Comparison of ENCODE assay signal across 9 cellular contexts in the genomic region with DNA sequence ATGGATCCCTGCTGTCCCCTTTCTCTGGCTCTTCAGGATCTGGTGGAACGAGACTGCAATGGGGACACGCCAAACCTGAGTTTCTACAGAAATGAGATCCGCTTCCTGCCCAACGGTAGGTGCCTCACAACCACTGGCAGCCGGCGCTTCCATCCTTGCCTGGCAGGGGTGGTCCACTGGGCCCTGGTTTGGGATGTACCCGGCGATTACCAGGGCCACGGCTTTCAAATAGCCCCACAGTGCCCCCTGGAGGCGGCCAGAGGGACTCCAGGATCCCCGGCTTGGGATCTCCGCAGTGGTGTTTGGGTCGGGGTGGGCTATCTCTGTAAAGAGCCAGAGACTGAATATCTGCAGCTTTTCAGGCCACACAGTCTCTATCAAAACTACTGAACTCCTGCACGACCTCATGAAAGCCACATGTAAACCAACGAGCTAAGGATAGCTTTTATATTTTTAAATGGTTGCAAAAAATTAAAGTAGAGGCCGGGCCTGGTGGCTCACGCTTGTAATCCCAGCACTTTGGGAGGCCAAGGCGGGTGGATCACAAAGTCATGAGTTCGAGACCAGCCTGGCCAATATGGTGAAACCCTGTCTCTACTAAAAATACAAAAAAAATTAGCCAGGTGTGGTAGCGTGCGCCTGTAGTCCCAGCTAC. TPM values are rescaled to one million over a fixed set of nuclear protein-coding genes. Genes with fewer than 3 reads are reported as not detected.
DNase-seq lines count a peak whose midpoint lies in the region; ATAC-seq and TF ChIP-seq lines count a peak whose summit lies in the region.
"Had no signal": no experiment of that assay in that cellular context is flagged by ENCODE, and none has a peak within 500 bp of the region (broad histone marks: within the 10 kb centered on the region; RNA-seq: fewer than 3 reads in every experiment).

No MANE protein-coding gene starts in this region.

- H3K27ac Mint-ChIP-seq in H9 = no peak overlapping the region
- H3K27ac Mint-ChIP-seq in activated T-helper 1 cell treated with anti-CD3 and anti-CD28 coated beads, Interleukin-12 subunit alpha, Interleukin-12 subunit beta, Interleukin-2, Interleukin-4 antibody, amounts not matched to agents 30 ng/mL and 10 ng/mL and 1 ng/mL, durations not matched to agents 14 hours and 24 hours and 36 hours = no peak overlapping the region

- no peak overlapping the region for H3K4me3 ChIP-seq in Peyer's patch
- no peak overlapping the region for H3K4me3 ChIP-seq in upper lobe of left lung
- H3K4me3 ChIP-seq: skin epidermis had no signal

- H3K27me3 ChIP-seq in H9 (ENCODE audit: insufficient read depth, low read length) = no peaks in the 10 kb centered on the region
- no peaks in the 10 kb centered on the region for H3K27me3 ChIP-seq in Peyer's patch
- H3K27me3 ChIP-seq in upper lobe of left lung = no peaks in the 10 kb centered on the region

- H4K91ac ChIP-seq in H9 (ENCODE audit: insufficient read length, low read depth, low read length) = no peak overlapping the region

- H3K79me1 ChIP-seq in H9 (ENCODE audit: insufficient read depth, low read depth, low read length, poor library complexity, severe bottlenecking) = no peaks in the 10 kb centered on the region

- H3K4me2 ChIP-seq in H9 (ENCODE audit: insufficient read depth, insufficient read length, low read length) = no peak overlapping the region

- H3K4ac ChIP-seq in H9 (ENCODE audit: low read depth, low read length) = no peak overlapping the region

- no peak overlapping the region for H3K18ac ChIP-seq in H9 (ENCODE audit: insufficient read length, low read depth, low read length)

- no peak overlapping the region for H3K27ac ChIP-seq in H9 (ENCODE audit: insufficient read length, low read depth, low read length)
- no peak overlapping the region for H3K27ac ChIP-seq in Peyer's patch
- H3K27ac ChIP-seq in upper lobe of left lung = peak overlapping the region in 1 of 4 donors; percentile 27

- H3K9me3 ChIP-seq in H9 (ENCODE audit: control insufficient read depth, low read depth, low read length) = no peaks in the 10 kb centered on the region
- no peaks in the 10 kb centered on the region for H3K9me3 ChIP-seq in Peyer's patch
- H3K9me3 ChIP-seq in upper lobe of left lung = no peaks in the 10 kb centered on the region

- DNase-seq in AML-193 (lab: John Stamatoyannopoulos, UW) (peak; percentile 21 to 39), H9 (peak; percentile 82), Peyer's patch (peak; percentile 73 to 83 (median 80)), fibroblast of peridontal ligament (ENCODE audit: extremely low read depth) (peak; percentile 58), omental fat pad (ENCODE audit: low spot score) (peak; percentile 85), upper lobe of left lung (peak; percentile 74 to 86)
- DNase-seq in activated T-helper 1 cell treated with anti-CD3 and anti-CD28 coated beads, Interleukin-12 subunit alpha, Interleukin-12 subunit beta, Interleukin-2, Interleukin-4 antibody, amounts not matched to agents 30 ng/mL and 10 ng/mL and 1 ng/mL, durations not matched to agents 14 hours and 24 hours and 36 hours (ENCODE audit: low spot score) = peak; percentile 59

- no peak overlapping the region for H2BK15ac ChIP-seq in H9 (ENCODE audit: low read depth, low read length)

- peaks cover 10% of the 10 kb centered on the region for H3K27me3 Mint-ChIP-seq in H9 (ENCODE audit: low read depth)
- no peaks in the 10 kb centered on the region for H3K27me3 Mint-ChIP-seq in activated T-helper 1 cell treated with anti-CD3 and anti-CD28 coated beads, Interleukin-12 subunit alpha, Interleukin-12 subunit beta, Interleukin-2, Interleukin-4 antibody, amounts not matched to agents 30 ng/mL and 10 ng/mL and 1 ng/mL, durations not matched to agents 14 hours and 24 hours and 36 hours (ENCODE audit: insufficient read depth)

- no peaks in the 10 kb centered on the region for H3K9me3 Mint-ChIP-seq in H9
- no peaks in the 10 kb centered on the region for H3K9me3 Mint-ChIP-seq in activated T-helper 1 cell treated with anti-CD3 and anti-CD28 coated beads, Interleukin-12 subunit alpha, Interleukin-12 subunit beta, Interleukin-2, Interleukin-4 antibody, amounts not matched to agents 30 ng/mL and 10 ng/mL and 1 ng/mL, durations not matched to agents 14 hours and 24 hours and 36 hours

- H2AK5ac ChIP-seq in H9 (ENCODE audit: insufficient read length, low read length) = no peak overlapping the region

- no peak overlapping the region for H3K14ac ChIP-seq in H9 (ENCODE audit: insufficient read depth, low read length)

- no peaks in the 10 kb centered on the region for H4K20me1 ChIP-seq in H9 (ENCODE audit: control insufficient read depth, insufficient read depth, insufficient read length)

- H3K4me3 Mint-ChIP-seq in H9 = peak overlapping the region in 1 of 2 experiments; percentile 35; a peak in 1 of 5 replicates
- H3K4me3 Mint-ChIP-seq in activated T-helper 1 cell treated with anti-CD3 and anti-CD28 coated beads, Interleukin-12 subunit alpha, Interleukin-12 subunit beta, Interleukin-2, Interleukin-4 antibody, amounts not matched to agents 30 ng/mL and 10 ng/mL and 1 ng/mL, durations not matched to agents 14 hours and 24 hours and 36 hours = peak overlapping the region; percentile 65

- H4K8ac ChIP-seq in H9 (replicated peaks; ENCODE audit: insufficient read length, low read depth, low read length) = no peak overlapping the region

- H3K79me2 ChIP-seq in H9 (ENCODE audit: insufficient read depth, low read length) = no peaks in the 10 kb centered on the region

- H3K4me1 ChIP-seq in H9 (ENCODE audit: insufficient read depth, low read length) (no peaks in the 10 kb centered on the region; the same call in 1 of the 2 replicates), Peyer's patch (peaks cover 3 to 32% (median 17%) of the 10 kb centered on the region in 4 donors), upper lobe of left lung (peaks cover 31 to 37% (median 34%) of the 10 kb centered on the region in 4 donors)

- no peak overlapping the region for H2BK20ac ChIP-seq in H9 (ENCODE audit: low read depth, low read length, poor library complexity, severe bottlenecking)

- TF ChIP-seq POLR2A in Peyer's patch (IDR thresholded peaks at IDR 0.05) (no peak), upper lobe of left lung (IDR thresholded peaks at IDR 0.05) (no peak)

- no peak overlapping the region for H3K9ac ChIP-seq in H9 (ENCODE audit: extremely low read depth, insufficient read length, low read length)

- H3K4me1 Mint-ChIP-seq in H9 = peaks cover 10 to 16% of the 10 kb centered on the region in 2 experiments
- peaks cover 21% of the 10 kb centered on the region for H3K4me1 Mint-ChIP-seq in activated T-helper 1 cell treated with anti-CD3 and anti-CD28 coated beads, Interleukin-12 subunit alpha, Interleukin-12 subunit beta, Interleukin-2, Interleukin-4 antibody, amounts not matched to agents 30 ng/mL and 10 ng/mL and 1 ng/mL, durations not matched to agents 14 hours and 24 hours and 36 hours (ENCODE audit: low read depth)

- WGBS in H9 (ENCODE audit: extremely low coverage, insufficient read length, low lambda C conversion rate) = no CpG with 5 or more reads among the region's 21 CpGs
- 42 to 52% methylated on average over 15 to 21 of the region's 21 CpGs for WGBS in upper lobe of left lung, 2 donors

- H2AFZ ChIP-seq in H9 (ENCODE audit: low read length) = no peak overlapping the region

- H4K5ac ChIP-seq in H9 (ENCODE audit: insufficient read length, low read depth, low read length) = no peak overlapping the region

- peak; percentile 48 for ATAC-seq in omental fat pad (ENCODE audit: low FRiP score)
- ATAC-seq in upper lobe of left lung (ENCODE audit: low FRiP score in 2 of 2) = peak in 1 of 2 donors; percentile 73
- ATAC-seq in GM19351 (IDR thresholded peaks at IDR 0.05; ENCODE audit: unreplicated experiment) = no peak

- no peaks in the 10 kb centered on the region for H3K23me2 ChIP-seq in H9 (ENCODE audit: insufficient read length, low read depth, low read length, poor library complexity, severe bottlenecking)

- no peak overlapping the region for H2BK120ac ChIP-seq in H9 (ENCODE audit: low read depth, low read length, poor library complexity, severe bottlenecking)

- H3K36me3 ChIP-seq in Peyer's patch = peaks cover 0 to 58% (median 0%) of the 10 kb centered on the region in 3 donors
- peaks cover 34 to 64% (median 58%) of the 10 kb centered on the region in 4 donors for H3K36me3 ChIP-seq in upper lobe of left lung

- no peak overlapping the region for H2BK5ac ChIP-seq in H9 (ENCODE audit: insufficient read length, low read length)

- no peak overlapping the region for H3K23ac ChIP-seq in H9 (ENCODE audit: insufficient read length, low read depth, low read length)

- TF ChIP-seq EP300 in upper lobe of left lung (IDR thresholded peaks at IDR 0.05) = no peak

- intact Hi-C loops in activated T-helper 1 cell treated with anti-CD3 and anti-CD28 coated beads, Interleukin-12 subunit alpha, Interleukin-12 subunit beta, Interleukin-2, Interleukin-4 antibody, amounts not matched to agents 30 ng/mL and 10 ng/mL and 1 ng/mL, durations not matched to agents 14 hours and 24 hours and 36 hours (cut with micrococcal nuclease) = loop anchor here (1.0 kb wide), 2 partner anchors 12 to 308 kb away; a partner anchor contains a TSS

- H2BK12ac ChIP-seq in H9 (ENCODE audit: insufficient read length, low read depth, low read length) = no peak overlapping the region

- TF ChIP-seq CTCF in H9 (conservative IDR thresholded peaks at IDR 0.05) (peak; percentile 92), Peyer's patch (IDR thresholded peaks at IDR 0.05) (peak; percentile 80 to 95 (median 82)), omental fat pad (IDR thresholded peaks at IDR 0.05) (peak in 2 of 3 donors; percentile 21 to 86), upper lobe of left lung (IDR thresholded peaks at IDR 0.05) (peak; percentile 81 to 99 (median 86))

- H3T11ph ChIP-seq in H9 (ENCODE audit: low read length) = no peak overlapping the region

- peaks cover 4 to 28% (median 27%) of the 10 kb centered on the region in 3 experiments for H3K36me3 Mint-ChIP-seq in H9 (ENCODE audit: insufficient read depth in 1 of 3, low read depth in 3 of 3)
- peaks cover 18% of the 10 kb centered on the region for H3K36me3 Mint-ChIP-seq in activated T-helper 1 cell treated with anti-CD3 and anti-CD28 coated beads, Interleukin-12 subunit alpha, Interleukin-12 subunit beta, Interleukin-2, Interleukin-4 antibody, amounts not matched to agents 30 ng/mL and 10 ng/mL and 1 ng/mL, durations not matched to agents 14 hours and 24 hours and 36 hours (ENCODE audit: low read depth)

- H3K56ac ChIP-seq in H9 (ENCODE audit: insufficient read length, low read depth, low read length) = no peak overlapping the region

RNA-seq across cellular contexts. Expression of a gene that starts 3.7 kb away (rescaled TPM):
- 33.0 and 33.1 TPM in 2 replicates for total RNA-seq in H9 (2021)
- total RNA-seq in Peyer's patch = 10 to 100 TPM; 73.3 to 88.3 (median 76.3) TPM
- total RNA-seq in activated T-helper 1 cell treated with anti-CD3 and anti-CD28 coated beads, Interleukin-12 subunit alpha, Interleukin-12 subunit beta, Interleukin-2, Interleukin-4 antibody, amounts not matched to agents 30 ng/mL and 10 ng/mL and 1 ng/mL, durations not matched to agents 14 hours and 24 hours and 36 hours = 51.2 and 56.4 TPM in 2 replicates
- total RNA-seq in omental fat pad = 10 to 100 TPM; 34.0 to 84.2 (median 52.8) TPM
- total RNA-seq in upper lobe of left lung = 100 to 1,000 TPM in 2 of 6 donors, 10 to 100 TPM in 4; 63.8 to 166 (median 74.9) TPM

RNA-seq across cellular contexts. Expression of a gene that starts 8.5 kb away (rescaled TPM):
- total RNA-seq in H9 (2021) (137 and 150 TPM in 2 replicates), Peyer's patch (10 to 100 TPM in 1 of 4 donors, 1 to 10 TPM in 3; 3.3 to 19.8 (median 4.1) TPM), omental fat pad (1 to 10 TPM; 2.3 to 6.3 (median 3.6) TPM), upper lobe of left lung (1 to 10 TPM in 4 of 6 donors, under 1 TPM in 1, not detected in 1; 0.57 to 8.4 (median 2.1) TPM)
- not detected in 2 replicates for total RNA-seq in activated T-helper 1 cell treated with anti-CD3 and anti-CD28 coated beads, Interleukin-12 subunit alpha, Interleukin-12 subunit beta, Interleukin-2, Interleukin-4 antibody, amounts not matched to agents 30 ng/mL and 10 ng/mL and 1 ng/mL, durations not matched to agents 14 hours and 24 hours and 36 hours

RNA-seq across cellular contexts. Expression of a gene that starts 12.1 kb away (rescaled TPM):
- total RNA-seq in H9 (2021) (14.6 and 16.3 TPM in 2 replicates), Peyer's patch (10 to 100 TPM; 11.6 to 15.4 (median 13.3) TPM), omental fat pad (10 to 100 TPM in 2 of 4 donors, 1 to 10 TPM in 2; 8.0 to 10.4 (median 9.1) TPM), upper lobe of left lung (10 to 100 TPM in 2 of 6 donors, 1 to 10 TPM in 4; 6.4 to 22.0 (median 8.5) TPM)
- 17.8 and 19.5 TPM in 2 replicates for total RNA-seq in activated T-helper 1 cell treated with anti-CD3 and anti-CD28 coated beads, Interleukin-12 subunit alpha, Interleukin-12 subunit beta, Interleukin-2, Interleukin-4 antibody, amounts not matched to agents 30 ng/mL and 10 ng/mL and 1 ng/mL, durations not matched to agents 14 hours and 24 hours and 36 hours

RNA-seq across cellular contexts. Expression of a gene that starts 53.3 kb away (rescaled TPM):
- total RNA-seq in H9 (2021) (15.9 and 16.4 TPM in 2 replicates), Peyer's patch (1 to 10 TPM; 2.6 to 6.6 (median 5.0) TPM), omental fat pad (1 to 10 TPM; 6.1 to 7.7 (median 6.3) TPM), upper lobe of left lung (1 to 10 TPM; 2.1 to 9.6 (median 7.1) TPM)
- total RNA-seq in activated T-helper 1 cell treated with anti-CD3 and anti-CD28 coated beads, Interleukin-12 subunit alpha, Interleukin-12 subunit beta, Interleukin-2, Interleukin-4 antibody, amounts not matched to agents 30 ng/mL and 10 ng/mL and 1 ng/mL, durations not matched to agents 14 hours and 24 hours and 36 hours = 5.7 and 5.8 TPM in 2 replicates

Comparison
In these comparisons a context has a peak if more than half of its experiments do, and no peak if none do; other contexts are left out.
1. DNase-seq: peak in every context shown above with its lines; median percentile 85 in omental fat pad; 82 in H9; 80 in Peyer's patch; 80 in upper lobe of left lung; 59 in activated T-helper 1 cell treated with anti-CD3 and anti-CD28 coated beads, Interleukin-12 subunit alpha, Interleukin-12 subunit beta, Interleukin-2, Interleukin-4 antibody, amounts not matched to agents 30 ng/mL and 10 ng/mL and 1 ng/mL, durations not matched to agents 14 hours and 24 hours and 36 hours; 58 in fibroblast of peridontal ligament; 30 in AML-193.